Comparison of ENCODE assay signal across 1 cellular context in genomic region chr7:5452937-5453540, GRCh38.
A peak's percentile ranks its signal among the peaks of the same experiment; 100 is the strongest.
TF ChIP-seq lines count a peak whose summit lies in the region.

No MANE protein-coding gene starts in this region.

TF ChIP-seq in HEK293, 187 proteins besides CTCF, POLR2A, EP300 and RAD21 (continued from another document and continues in another):
- TF ChIP-seq, protein P1, sequence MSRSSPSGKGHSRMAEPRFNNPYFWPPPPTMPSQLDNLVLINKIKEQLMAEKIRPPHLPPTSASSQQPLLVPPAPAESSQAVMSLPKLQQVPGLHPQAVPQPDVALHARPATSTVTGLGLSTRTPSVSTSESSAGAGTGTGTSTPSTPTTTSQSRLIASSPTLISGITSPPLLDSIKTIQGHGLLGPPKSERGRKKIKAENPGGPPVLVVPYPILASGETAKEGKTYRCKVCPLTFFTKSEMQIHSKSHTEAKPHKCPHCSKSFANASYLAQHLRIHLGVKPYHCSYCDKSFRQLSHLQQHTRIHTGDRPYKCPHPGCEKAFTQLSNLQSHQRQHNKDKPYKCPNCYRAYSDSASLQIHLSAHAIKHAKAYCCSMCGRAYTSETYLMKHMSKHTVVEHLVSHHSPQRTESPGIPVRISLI (tag by site-specific recombination; IDR thresholded peaks at IDR 0.05) = no peak
- TF ChIP-seq ZSCAN30 (tag by site-specific recombination; IDR thresholded peaks at IDR 0.05) = no peak
- TF ChIP-seq, protein P2, sequence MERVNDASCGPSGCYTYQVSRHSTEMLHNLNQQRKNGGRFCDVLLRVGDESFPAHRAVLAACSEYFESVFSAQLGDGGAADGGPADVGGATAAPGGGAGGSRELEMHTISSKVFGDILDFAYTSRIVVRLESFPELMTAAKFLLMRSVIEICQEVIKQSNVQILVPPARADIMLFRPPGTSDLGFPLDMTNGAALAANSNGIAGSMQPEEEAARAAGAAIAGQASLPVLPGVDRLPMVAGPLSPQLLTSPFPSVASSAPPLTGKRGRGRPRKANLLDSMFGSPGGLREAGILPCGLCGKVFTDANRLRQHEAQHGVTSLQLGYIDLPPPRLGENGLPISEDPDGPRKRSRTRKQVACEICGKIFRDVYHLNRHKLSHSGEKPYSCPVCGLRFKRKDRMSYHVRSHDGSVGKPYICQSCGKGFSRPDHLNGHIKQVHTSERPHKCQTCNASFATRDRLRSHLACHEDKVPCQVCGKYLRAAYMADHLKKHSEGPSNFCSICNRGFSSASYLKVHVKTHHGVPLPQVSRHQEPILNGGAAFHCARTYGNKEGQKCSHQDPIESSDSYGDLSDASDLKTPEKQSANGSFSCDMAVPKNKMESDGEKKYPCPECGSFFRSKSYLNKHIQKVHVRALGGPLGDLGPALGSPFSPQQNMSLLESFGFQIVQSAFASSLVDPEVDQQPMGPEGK (tag by site-specific recombination; IDR thresholded peaks at IDR 0.05) = peak; percentile 88
- TF ChIP-seq ZNF670 (tag by site-specific recombination; IDR thresholded peaks at IDR 0.05; ENCODE audit: low read depth) = no peak
- TF ChIP-seq KLF8 (tag by site-specific recombination; IDR thresholded peaks at IDR 0.05) = 0 out of 2 replicates have a peak, but pooled peaks have one; percentile 56
- TF ChIP-seq BCL11A (tag by site-specific recombination; IDR thresholded peaks at IDR 0.05; ENCODE audit: low read depth) = 0 out of 2 replicates have a peak, but pooled peaks have one; percentile 32
- TF ChIP-seq PRDM4 (tag by site-specific recombination; IDR thresholded peaks at IDR 0.05) = no peak
- TF ChIP-seq, protein P3, sequence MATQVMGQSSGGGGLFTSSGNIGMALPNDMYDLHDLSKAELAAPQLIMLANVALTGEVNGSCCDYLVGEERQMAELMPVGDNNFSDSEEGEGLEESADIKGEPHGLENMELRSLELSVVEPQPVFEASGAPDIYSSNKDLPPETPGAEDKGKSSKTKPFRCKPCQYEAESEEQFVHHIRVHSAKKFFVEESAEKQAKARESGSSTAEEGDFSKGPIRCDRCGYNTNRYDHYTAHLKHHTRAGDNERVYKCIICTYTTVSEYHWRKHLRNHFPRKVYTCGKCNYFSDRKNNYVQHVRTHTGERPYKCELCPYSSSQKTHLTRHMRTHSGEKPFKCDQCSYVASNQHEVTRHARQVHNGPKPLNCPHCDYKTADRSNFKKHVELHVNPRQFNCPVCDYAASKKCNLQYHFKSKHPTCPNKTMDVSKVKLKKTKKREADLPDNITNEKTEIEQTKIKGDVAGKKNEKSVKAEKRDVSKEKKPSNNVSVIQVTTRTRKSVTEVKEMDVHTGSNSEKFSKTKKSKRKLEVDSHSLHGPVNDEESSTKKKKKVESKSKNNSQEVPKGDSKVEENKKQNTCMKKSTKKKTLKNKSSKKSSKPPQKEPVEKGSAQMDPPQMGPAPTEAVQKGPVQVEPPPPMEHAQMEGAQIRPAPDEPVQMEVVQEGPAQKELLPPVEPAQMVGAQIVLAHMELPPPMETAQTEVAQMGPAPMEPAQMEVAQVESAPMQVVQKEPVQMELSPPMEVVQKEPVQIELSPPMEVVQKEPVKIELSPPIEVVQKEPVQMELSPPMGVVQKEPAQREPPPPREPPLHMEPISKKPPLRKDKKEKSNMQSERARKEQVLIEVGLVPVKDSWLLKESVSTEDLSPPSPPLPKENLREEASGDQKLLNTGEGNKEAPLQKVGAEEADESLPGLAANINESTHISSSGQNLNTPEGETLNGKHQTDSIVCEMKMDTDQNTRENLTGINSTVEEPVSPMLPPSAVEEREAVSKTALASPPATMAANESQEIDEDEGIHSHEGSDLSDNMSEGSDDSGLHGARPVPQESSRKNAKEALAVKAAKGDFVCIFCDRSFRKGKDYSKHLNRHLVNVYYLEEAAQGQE (tag by site-specific recombination; IDR thresholded peaks at IDR 0.05) = no peak
- no peak for TF ChIP-seq ZXDB (tag by site-specific recombination; IDR thresholded peaks at IDR 0.05)
- no peak for TF ChIP-seq KLF16 (tag by site-specific recombination; IDR thresholded peaks at IDR 0.05)
- TF ChIP-seq TRIM28 (IDR thresholded peaks at IDR 0.05; ENCODE audit: borderline replicate concordance, low read length) = no peak
- TF ChIP-seq, protein P4, sequence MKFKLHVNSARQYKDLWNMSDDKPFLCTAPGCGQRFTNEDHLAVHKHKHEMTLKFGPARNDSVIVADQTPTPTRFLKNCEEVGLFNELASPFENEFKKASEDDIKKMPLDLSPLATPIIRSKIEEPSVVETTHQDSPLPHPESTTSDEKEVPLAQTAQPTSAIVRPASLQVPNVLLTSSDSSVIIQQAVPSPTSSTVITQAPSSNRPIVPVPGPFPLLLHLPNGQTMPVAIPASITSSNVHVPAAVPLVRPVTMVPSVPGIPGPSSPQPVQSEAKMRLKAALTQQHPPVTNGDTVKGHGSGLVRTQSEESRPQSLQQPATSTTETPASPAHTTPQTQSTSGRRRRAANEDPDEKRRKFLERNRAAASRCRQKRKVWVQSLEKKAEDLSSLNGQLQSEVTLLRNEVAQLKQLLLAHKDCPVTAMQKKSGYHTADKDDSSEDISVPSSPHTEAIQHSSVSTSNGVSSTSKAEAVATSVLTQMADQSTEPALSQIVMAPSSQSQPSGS (tag by site-specific recombination; IDR thresholded peaks at IDR 0.05; ENCODE audit: low read depth) = peak; percentile 99
- peak; percentile 50; the same call in 1 of the 2 replicates for TF ChIP-seq MZF1 (tag by site-specific recombination; IDR thresholded peaks at IDR 0.05; ENCODE audit: borderline replicate concordance)
- 0 out of 2 replicates have a peak, but pooled peaks have one; percentile 15 for TF ChIP-seq ZNF518A (tag by site-specific recombination; conservative IDR thresholded peaks at IDR 0.05; ENCODE audit: low read depth)
- TF ChIP-seq ZFP69B (tag by site-specific recombination; IDR thresholded peaks at IDR 0.05) = 0 out of 2 replicates have a peak, but pooled peaks have one; percentile 17
- no peak for TF ChIP-seq ZBTB11 (tag by site-specific recombination; conservative IDR thresholded peaks at IDR 0.05; ENCODE audit: low read depth)
- peak; percentile 96 for TF ChIP-seq ZBTB21 (tag by site-specific recombination; IDR thresholded peaks at IDR 0.05)
- TF ChIP-seq ZNF366 (tag by site-specific recombination; conservative IDR thresholded peaks at IDR 0.05) = peak; percentile 46; the same call in 1 of the 2 replicates
- TF ChIP-seq ZNF529 (tag by site-specific recombination; IDR thresholded peaks at IDR 0.05; ENCODE audit: insufficient replicate concordance) = no peak
- peak; percentile 82 for TF ChIP-seq GLIS1 (tag by site-specific recombination; IDR thresholded peaks at IDR 0.05)
- TF ChIP-seq OVOL3 (tag by site-specific recombination; IDR thresholded peaks at IDR 0.05) = no peak
- no peak for TF ChIP-seq EGR2 (tag by site-specific recombination; IDR thresholded peaks at IDR 0.05; ENCODE audit: low read depth)
- peak; percentile 45; the same call in 1 of the 2 replicates for TF ChIP-seq ZEB2 (tag by site-specific recombination; IDR thresholded peaks at IDR 0.05)
- peak; percentile 63 for TF ChIP-seq ZBTB17 (tag by site-specific recombination; IDR thresholded peaks at IDR 0.05)
- no peak for TF ChIP-seq ZNF416 (tag by site-specific recombination; IDR thresholded peaks at IDR 0.05)
- peak; percentile 23; the same call in 1 of the 2 replicates for TF ChIP-seq ZFHX2 (tag by site-specific recombination; conservative IDR thresholded peaks at IDR 0.05)
- TF ChIP-seq ZSCAN18 (tag by site-specific recombination; IDR thresholded peaks at IDR 0.05) = 0 out of 2 replicates have a peak, but pooled peaks have one; percentile 54
- TF ChIP-seq, protein P5, sequence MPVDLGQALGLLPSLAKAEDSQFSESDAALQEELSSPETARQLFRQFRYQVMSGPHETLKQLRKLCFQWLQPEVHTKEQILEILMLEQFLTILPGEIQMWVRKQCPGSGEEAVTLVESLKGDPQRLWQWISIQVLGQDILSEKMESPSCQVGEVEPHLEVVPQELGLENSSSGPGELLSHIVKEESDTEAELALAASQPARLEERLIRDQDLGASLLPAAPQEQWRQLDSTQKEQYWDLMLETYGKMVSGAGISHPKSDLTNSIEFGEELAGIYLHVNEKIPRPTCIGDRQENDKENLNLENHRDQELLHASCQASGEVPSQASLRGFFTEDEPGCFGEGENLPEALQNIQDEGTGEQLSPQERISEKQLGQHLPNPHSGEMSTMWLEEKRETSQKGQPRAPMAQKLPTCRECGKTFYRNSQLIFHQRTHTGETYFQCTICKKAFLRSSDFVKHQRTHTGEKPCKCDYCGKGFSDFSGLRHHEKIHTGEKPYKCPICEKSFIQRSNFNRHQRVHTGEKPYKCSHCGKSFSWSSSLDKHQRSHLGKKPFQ (tag by site-specific recombination; IDR thresholded peaks at IDR 0.05) = peak; percentile 47; the same call in 1 of the 2 replicates
- TF ChIP-seq ZNF629 (tag by site-specific recombination; IDR thresholded peaks at IDR 0.05) = peak; percentile 94
- peak; percentile 75; the same call in 1 of the 2 replicates for TF ChIP-seq SCRT2 (tag by site-specific recombination; IDR thresholded peaks at IDR 0.05)
- no peak for TF ChIP-seq ZNF48 (tag by site-specific recombination; IDR thresholded peaks at IDR 0.05)
- TF ChIP-seq IKZF3 (tag by site-specific recombination; IDR thresholded peaks at IDR 0.05) = peak; percentile 62; the same call in 1 of the 2 replicates
- TF ChIP-seq SP7 (tag by site-specific recombination; IDR thresholded peaks at IDR 0.05) = peak; percentile 46; the same call in 1 of the 2 replicates
